Comparison of ENCODE assay signal across 1 cellular context in the genomic region with DNA sequence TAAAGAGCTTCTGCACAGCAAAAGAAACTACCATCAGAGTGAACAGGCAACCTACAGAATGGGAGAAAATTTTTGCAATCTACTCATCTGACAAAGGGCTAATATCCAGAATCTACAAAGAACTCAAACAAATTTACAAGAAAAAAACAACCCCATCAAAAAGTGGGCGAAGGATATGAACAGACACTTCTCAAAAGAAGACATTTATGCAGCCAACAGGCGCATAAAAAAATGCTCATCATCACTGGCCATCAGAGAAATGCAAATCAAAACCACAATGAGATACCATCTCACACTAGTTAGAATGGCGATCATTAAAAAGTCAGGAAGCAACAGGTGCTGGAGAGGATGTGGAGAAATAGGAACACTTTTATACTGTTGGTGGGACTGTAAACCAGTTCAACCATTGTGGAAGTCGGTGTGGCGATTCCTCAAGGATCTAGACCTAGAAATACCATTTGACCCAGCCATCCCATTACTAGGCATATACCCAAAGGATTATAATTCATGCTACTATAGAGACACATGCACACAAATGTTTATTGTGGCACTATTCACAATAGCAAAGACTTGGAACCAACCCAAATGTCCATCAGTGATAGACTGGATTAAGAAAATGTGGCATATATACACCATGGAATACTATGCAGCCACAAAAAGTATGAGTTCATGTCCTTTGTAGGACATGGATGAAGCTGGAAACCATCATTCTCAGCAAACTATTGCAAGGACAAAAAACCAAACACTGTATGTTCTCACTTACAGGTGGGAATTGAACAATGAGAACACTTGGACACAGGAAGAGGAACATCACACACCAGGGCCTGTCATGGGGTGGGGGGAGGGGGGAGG.
A peak's percentile ranks its signal among the peaks of the same experiment; 100 is the strongest.
TF ChIP-seq lines count a peak whose summit lies in the region.

No MANE protein-coding gene starts in this region.

TF ChIP-seq in K562, 482 proteins besides CTCF, POLR2A, EP300 and RAD21 (continued from another document):
- TF ChIP-seq, protein P1, sequence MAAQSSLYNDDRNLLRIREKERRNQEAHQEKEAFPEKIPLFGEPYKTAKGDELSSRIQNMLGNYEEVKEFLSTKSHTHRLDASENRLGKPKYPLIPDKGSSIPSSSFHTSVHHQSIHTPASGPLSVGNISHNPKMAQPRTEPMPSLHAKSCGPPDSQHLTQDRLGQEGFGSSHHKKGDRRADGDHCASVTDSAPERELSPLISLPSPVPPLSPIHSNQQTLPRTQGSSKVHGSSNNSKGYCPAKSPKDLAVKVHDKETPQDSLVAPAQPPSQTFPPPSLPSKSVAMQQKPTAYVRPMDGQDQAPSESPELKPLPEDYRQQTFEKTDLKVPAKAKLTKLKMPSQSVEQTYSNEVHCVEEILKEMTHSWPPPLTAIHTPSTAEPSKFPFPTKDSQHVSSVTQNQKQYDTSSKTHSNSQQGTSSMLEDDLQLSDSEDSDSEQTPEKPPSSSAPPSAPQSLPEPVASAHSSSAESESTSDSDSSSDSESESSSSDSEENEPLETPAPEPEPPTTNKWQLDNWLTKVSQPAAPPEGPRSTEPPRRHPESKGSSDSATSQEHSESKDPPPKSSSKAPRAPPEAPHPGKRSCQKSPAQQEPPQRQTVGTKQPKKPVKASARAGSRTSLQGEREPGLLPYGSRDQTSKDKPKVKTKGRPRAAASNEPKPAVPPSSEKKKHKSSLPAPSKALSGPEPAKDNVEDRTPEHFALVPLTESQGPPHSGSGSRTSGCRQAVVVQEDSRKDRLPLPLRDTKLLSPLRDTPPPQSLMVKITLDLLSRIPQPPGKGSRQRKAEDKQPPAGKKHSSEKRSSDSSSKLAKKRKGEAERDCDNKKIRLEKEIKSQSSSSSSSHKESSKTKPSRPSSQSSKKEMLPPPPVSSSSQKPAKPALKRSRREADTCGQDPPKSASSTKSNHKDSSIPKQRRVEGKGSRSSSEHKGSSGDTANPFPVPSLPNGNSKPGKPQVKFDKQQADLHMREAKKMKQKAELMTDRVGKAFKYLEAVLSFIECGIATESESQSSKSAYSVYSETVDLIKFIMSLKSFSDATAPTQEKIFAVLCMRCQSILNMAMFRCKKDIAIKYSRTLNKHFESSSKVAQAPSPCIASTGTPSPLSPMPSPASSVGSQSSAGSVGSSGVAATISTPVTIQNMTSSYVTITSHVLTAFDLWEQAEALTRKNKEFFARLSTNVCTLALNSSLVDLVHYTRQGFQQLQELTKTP (IDR thresholded peaks at IDR 0.05; ENCODE audit: low read depth in 1 of 2, partially characterized antibody in 2 of 2) = peak in 1 of 2 experiments; percentile 94
